30 cellular contexts compared by ENCODE assay signal in genomic region chr9:126775926-126776325, GRCh38.
"Had no signal": no experiment of that assay in that cellular context is flagged by ENCODE, and none has a peak within 500 bp of the region (broad histone marks: within the 10 kb centered on the region; RNA-seq: fewer than 3 reads in every experiment).

No MANE protein-coding gene starts in this region.

- H3K9ac ChIP-seq: parathyroid adenoma had no signal

- H3K36me3 Mint-ChIP-seq: mesothelial cell of epicardium; naive B cell; natural killer cell treated with Interleukin-12 subunit alpha and Interleukin-12 subunit beta and Interleukin-15 and Interleukin-18, amount 100 ng/mL, for 72 hours had no signal

- H3K79me2 ChIP-seq: parathyroid adenoma had no signal

- H3K27ac ChIP-seq: esophagus squamous epithelium, heart right ventricle, left lung, neutrophil, parathyroid adenoma, sigmoid colon, suprapubic skin, transverse colon, upper lobe of right lung, uterus had no signal

- FAIRE-seq: endometrium, islet of Langerhans had no signal

- H3K9me3 ChIP-seq: esophagus squamous epithelium, heart right ventricle, left lung, mucosa of descending colon, neutrophil, sigmoid colon, suprapubic skin, transverse colon, upper lobe of right lung, uterus had no signal

- H3K36me3 ChIP-seq: esophagus squamous epithelium, heart right ventricle, left lung, neutrophil, sigmoid colon, suprapubic skin, transverse colon, upper lobe of right lung, uterus had no signal

- H3K4me3 Mint-ChIP-seq: effector memory CD8-positive, alpha-beta T cell; mesothelial cell of epicardium; naive B cell; natural killer cell treated with Interleukin-12 subunit alpha and Interleukin-12 subunit beta and Interleukin-15 and Interleukin-18, amount 100 ng/mL, for 72 hours; neural crest cell; stimulated activated naive CD8-positive, alpha-beta T cell treated with anti-CD3 and anti-CD28 coated beads, Interleukin-15, amount 100 ng/mL, for 72 hours had no signal

- ATAC-seq: effector memory CD8-positive, alpha-beta T cell; heart right ventricle; left cardiac atrium; left lung; mucosa of descending colon; natural killer cell treated with Interleukin-12 subunit alpha and Interleukin-12 subunit beta and Interleukin-15 and Interleukin-18, amount 100 ng/mL, for 72 hours; stimulated activated naive CD8-positive, alpha-beta T cell treated with anti-CD3 and anti-CD28 coated beads, Interleukin-15, amount 100 ng/mL, for 72 hours; upper lobe of right lung had no signal

- H3K9me3 Mint-ChIP-seq: effector memory CD8-positive, alpha-beta T cell; mesothelial cell of epicardium; naive B cell; natural killer cell treated with Interleukin-12 subunit alpha and Interleukin-12 subunit beta and Interleukin-15 and Interleukin-18, amount 100 ng/mL, for 72 hours; neural crest cell; stimulated activated naive CD8-positive, alpha-beta T cell treated with anti-CD3 and anti-CD28 coated beads, Interleukin-15, amount 100 ng/mL, for 72 hours had no signal

- H3K4me3 ChIP-seq: esophagus squamous epithelium, heart right ventricle, left lung, mucosa of descending colon, sigmoid colon, suprapubic skin, transverse colon, upper lobe of right lung, uterus had no signal

- H3K4me1 Mint-ChIP-seq: mesothelial cell of epicardium, naive B cell, neural crest cell had no signal

- H3K4me1 ChIP-seq: esophagus squamous epithelium, heart right ventricle, left lung, parathyroid adenoma, sigmoid colon, suprapubic skin, transverse colon, upper lobe of right lung, uterus had no signal

- DNase-seq: cortex of kidney; effector memory CD8-positive, alpha-beta T cell; erythroblast; esophagus squamous epithelium; foreskin melanocyte; glutamatergic neuron; heart right ventricle; hippocampal formation; left cardiac atrium; left lung; mesenchymal stem cell; mucosa of descending colon; naive B cell; sigmoid colon; stimulated activated CD4-positive, alpha-beta T cell treated with anti-CD3 and anti-CD28 coated beads, Interleukin-2, amount 100 ng/mL, for 24 hours; stimulated activated CD4-positive, alpha-beta T cell treated with anti-CD3 and anti-CD28 coated beads, Interleukin-4, amount 100 ng/mL, for 24 hours; stimulated activated naive CD4-positive, alpha-beta T cell; stimulated activated naive CD8-positive, alpha-beta T cell treated with anti-CD3 and anti-CD28 coated beads, Interleukin-15, amount 100 ng/mL, for 72 hours; transverse colon; uterus had no signal

- H3K27ac Mint-ChIP-seq: effector memory CD8-positive, alpha-beta T cell; mesothelial cell of epicardium; natural killer cell treated with Interleukin-12 subunit alpha and Interleukin-12 subunit beta and Interleukin-15 and Interleukin-18, amount 100 ng/mL, for 72 hours; progenitor cell of endocrine pancreas; stimulated activated naive CD8-positive, alpha-beta T cell treated with anti-CD3 and anti-CD28 coated beads, Interleukin-15, amount 100 ng/mL, for 72 hours had no signal

- H2AFZ ChIP-seq: parathyroid adenoma had no signal

- H3K27me3 ChIP-seq: uterus had no signal
